In genomic region chr1:195763907-195764183, GRCh38 we compare ENCODE assay signal across 27 cellular contexts.
DNase-seq lines count a peak whose midpoint lies in the region; ATAC-seq and TF ChIP-seq lines count a peak whose summit lies in the region.
"Had no signal": no experiment of that assay in that cellular context is flagged by ENCODE, and none has a peak within 500 bp of the region (broad histone marks: within the 10 kb centered on the region; RNA-seq: fewer than 3 reads in every experiment).

No MANE protein-coding gene starts in this region.

- no TSS peak for BruUV-seq in IMR-90 (replicated peaks; lab: Mats Ljungman, UMichigan)

- H3K79me2 ChIP-seq in mesendoderm (ENCODE audit: control insufficient read depth, insufficient read depth, low read length) (no peaks in the 10 kb centered on the region), H9 (ENCODE audit: insufficient read depth, low read length) (no peaks in the 10 kb centered on the region)
- H3K79me2 ChIP-seq: parathyroid adenoma had no signal

- H4K5ac ChIP-seq in IMR-90 (ENCODE audit: low read depth, low read length) (no peak overlapping the region), mesendoderm (ENCODE audit: low read length) (no peak overlapping the region), H9 (ENCODE audit: insufficient read length, low read depth, low read length) (no peak overlapping the region)

- POLR2A ChIA-PET in IMR-90 (lab: Charles Lee; ENCODE audit: unreplicated experiment) = no interaction called here

- H3K9ac ChIP-seq in IMR-90 (ENCODE audit: low read depth, low read length) (no peak overlapping the region), mesendoderm (ENCODE audit: low read length) (no peak overlapping the region), H9 (ENCODE audit: extremely low read depth, insufficient read length, low read length) (no peak overlapping the region)
- H3K9ac ChIP-seq: parathyroid adenoma had no signal

- no peak for TF ChIP-seq RAD21 in IMR-90 (IDR thresholded peaks at IDR 0.05; ENCODE audit: low read length)

- H3K23me2 ChIP-seq in H9 (ENCODE audit: insufficient read length, low read depth, low read length, poor library complexity, severe bottlenecking) = no peaks in the 10 kb centered on the region

- no peak overlapping the region for H4K91ac ChIP-seq in IMR-90 (ENCODE audit: insufficient read depth, low read depth, low read length)
- no peak overlapping the region for H4K91ac ChIP-seq in H9 (ENCODE audit: insufficient read length, low read depth, low read length)

- peak; percentile 65 for DNase-seq in NCI-H1092 treated with DMSO at 0.1 percent for 48 hours (lab: John Stamatoyannopoulos, UW)
- no peak for DNase-seq in NCI-H1092 (lab: John Stamatoyannopoulos, UW)
- peak; percentile 0 for DNase-seq in IMR-90
- DNase-seq in UCSD-AML1 (lab: John Stamatoyannopoulos, UW; ENCODE audit: unreplicated experiment) = peak; percentile 4
- peak; percentile 26 for DNase-seq in mesendoderm
- DNase-seq in H9 = no peak
- DNase-seq: activated CD4-positive, alpha-beta memory T cell treated with anti-CD3 and anti-CD28 coated beads for 36 hours; activated CD4-positive, alpha-beta T cell treated with anti-CD3 and anti-CD28 coated beads for 1 hour; activated naive CD4-positive, alpha-beta T cell; activated naive CD8-positive, alpha-beta T cell treated with anti-CD3 and anti-CD28 coated beads, Interleukin-2, amount 50 U/mL, for 24 hours; CD4-positive, alpha-beta memory T cell; cortex of kidney; effector memory CD8-positive, alpha-beta T cell; EL; erythroblast; H7; mesenchymal stem cell; retina; stimulated activated naive CD4-positive, alpha-beta T cell; upper lobe of right lung had no signal

- no peaks in the 10 kb centered on the region for H3K79me1 ChIP-seq in IMR-90 (ENCODE audit: low read depth in 1 of 2, low read length in 2 of 2)
- no peaks in the 10 kb centered on the region for H3K79me1 ChIP-seq in mesendoderm (ENCODE audit: low read length)
- H3K79me1 ChIP-seq in H9 (ENCODE audit: insufficient read depth, low read depth, low read length, poor library complexity, severe bottlenecking) = no peaks in the 10 kb centered on the region

- H3K18ac ChIP-seq in IMR-90 (ENCODE audit: low read depth, low read length) = no peak overlapping the region
- H3K18ac ChIP-seq in mesendoderm (ENCODE audit: low read length) = no peak overlapping the region
- H3K18ac ChIP-seq in H9 (ENCODE audit: insufficient read length, low read depth, low read length) = no peak overlapping the region

- H3K4me1 Mint-ChIP-seq in H9 = no peaks in the 10 kb centered on the region
- H3K4me1 Mint-ChIP-seq: activated naive CD8-positive, alpha-beta T cell treated with anti-CD3 and anti-CD28 coated beads, Interleukin-2, amount 50 U/mL, for 24 hours; CD4-positive, alpha-beta memory T cell had no signal

- H2BK12ac ChIP-seq in H9 (ENCODE audit: insufficient read length, low read depth, low read length) = no peak overlapping the region

- H4K8ac ChIP-seq in IMR-90 (ENCODE audit: low read depth in 2 of 2, low read length in 2 of 2) (no peak overlapping the region), mesendoderm (ENCODE audit: low read depth, low read length) (no peak overlapping the region), H9 (replicated peaks; ENCODE audit: insufficient read length, low read depth, low read length) (no peak overlapping the region)

- H2AK5ac ChIP-seq in IMR-90 (ENCODE audit: low read depth, low read length) = no peak overlapping the region
- H2AK5ac ChIP-seq in mesendoderm (ENCODE audit: low read length) = no peak overlapping the region
- no peak overlapping the region for H2AK5ac ChIP-seq in H9 (ENCODE audit: insufficient read length, low read length)

- H2BK15ac ChIP-seq in IMR-90 (ENCODE audit: low read depth, low read length) = no peak overlapping the region
- H2BK15ac ChIP-seq in mesendoderm (replicated peaks; ENCODE audit: low read depth) = no peak overlapping the region
- H2BK15ac ChIP-seq in H9 (ENCODE audit: low read depth, low read length) = no peak overlapping the region

- H3K27me3 ChIP-seq in IMR-90 (ENCODE audit: control insufficient read depth, insufficient read depth, low read length) = no peaks in the 10 kb centered on the region
- no peaks in the 10 kb centered on the region for H3K27me3 ChIP-seq in mesendoderm (ENCODE audit: insufficient read depth, low read length, poor library complexity)
- H3K27me3 ChIP-seq in H9 (ENCODE audit: insufficient read depth, low read length) = no peaks in the 10 kb centered on the region
- H3K27me3 ChIP-seq: left lung, suprapubic skin, upper lobe of right lung had no signal

- H3K4me1 ChIP-seq in IMR-90 (ENCODE audit: control insufficient read depth, insufficient read depth, low read length) (no peaks in the 10 kb centered on the region), mesendoderm (ENCODE audit: control insufficient read depth, low read depth, low read length) (no peaks in the 10 kb centered on the region), H9 (ENCODE audit: insufficient read depth, low read length) (no peaks in the 10 kb centered on the region)
- H3K4me1 ChIP-seq: left lung, parathyroid adenoma, suprapubic skin, upper lobe of right lung had no signal

- H2BK5ac ChIP-seq in IMR-90 (ENCODE audit: low read depth, low read length, poor library complexity, severe bottlenecking) = no peak overlapping the region
- no peak overlapping the region for H2BK5ac ChIP-seq in mesendoderm (ENCODE audit: low read length)
- no peak overlapping the region for H2BK5ac ChIP-seq in H9 (ENCODE audit: insufficient read length, low read length)

- H3K36me3 ChIP-seq in IMR-90 (ENCODE audit: control insufficient read depth, insufficient read depth, low read length) = no peaks in the 10 kb centered on the region
- H3K36me3 ChIP-seq in mesendoderm (ENCODE audit: control insufficient read depth, insufficient read depth, low read length) = no peaks in the 10 kb centered on the region
- H3K36me3 ChIP-seq: left lung, suprapubic skin, upper lobe of right lung had no signal

- H3K9me3 Mint-ChIP-seq in H9 = no peaks in the 10 kb centered on the region
- H3K9me3 Mint-ChIP-seq: activated CD4-positive, alpha-beta memory T cell treated with anti-CD3 and anti-CD28 coated beads for 36 hours; activated naive CD8-positive, alpha-beta T cell treated with anti-CD3 and anti-CD28 coated beads, Interleukin-2, amount 50 U/mL, for 24 hours; CD4-positive, alpha-beta memory T cell; effector memory CD8-positive, alpha-beta T cell had no signal

- ATAC-seq in IMR-90 (ENCODE audit: low read depth) (no peak), HG03139 (IDR thresholded peaks at IDR 0.05; ENCODE audit: unreplicated experiment) (no peak), HG03045 (IDR thresholded peaks at IDR 0.05; ENCODE audit: unreplicated experiment) (no peak)
- ATAC-seq: activated naive CD8-positive, alpha-beta T cell treated with anti-CD3 and anti-CD28 coated beads, Interleukin-2, amount 50 U/mL, for 24 hours; effector memory CD8-positive, alpha-beta T cell; left lung; upper lobe of right lung had no signal

- H3K4me3 ChIP-seq in IMR-90 (ENCODE audit: insufficient read depth, low read depth, low read length) (no peak overlapping the region), mesendoderm (ENCODE audit: low read length) (no peak overlapping the region)
- H3K4me3 ChIP-seq: left lung, skin epidermis, suprapubic skin, upper lobe of right lung had no signal

- no peak overlapping the region for H3K4ac ChIP-seq in IMR-90 (ENCODE audit: low read depth, low read length)
- H3K4ac ChIP-seq in mesendoderm (ENCODE audit: low read depth, low read length) = no peak overlapping the region
- no peak overlapping the region for H3K4ac ChIP-seq in H9 (ENCODE audit: low read depth, low read length)

- H3K56ac ChIP-seq in IMR-90 (ENCODE audit: extremely low read depth, insufficient read depth, low read length) (no peak overlapping the region), mesendoderm (ENCODE audit: low read length) (no peak overlapping the region), H9 (ENCODE audit: insufficient read length, low read depth, low read length) (no peak overlapping the region)

- H3K9me3 ChIP-seq in IMR-90 (ENCODE audit: control insufficient read depth, insufficient read depth, low read length) (no peaks in the 10 kb centered on the region), H9 (ENCODE audit: control insufficient read depth, low read depth, low read length) (no peaks in the 10 kb centered on the region)
- H3K9me3 ChIP-seq: left lung, suprapubic skin, upper lobe of right lung had no signal

- no peaks in the 10 kb centered on the region for H3K9me1 ChIP-seq in IMR-90 (ENCODE audit: insufficient read depth, low read length)

- H2BK20ac ChIP-seq in IMR-90 (ENCODE audit: low read depth, low read length) (no peak overlapping the region), H9 (ENCODE audit: low read depth, low read length, poor library complexity, severe bottlenecking) (no peak overlapping the region)

- H4K20me1 ChIP-seq in IMR-90 (ENCODE audit: insufficient read depth, low read length) (no peaks in the 10 kb centered on the region), H9 (ENCODE audit: control insufficient read depth, insufficient read depth, insufficient read length) (no peaks in the 10 kb centered on the region)

- no peak for TF ChIP-seq POLR2A in IMR-90 (IDR thresholded peaks at IDR 0.05; ENCODE audit: low read depth, low read length)

- no peaks in the 10 kb centered on the region for H3K36me3 Mint-ChIP-seq in H9 (ENCODE audit: insufficient read depth in 1 of 3, low read depth in 3 of 3)
- H3K36me3 Mint-ChIP-seq: activated CD4-positive, alpha-beta memory T cell treated with anti-CD3 and anti-CD28 coated beads for 36 hours; CD4-positive, alpha-beta memory T cell had no signal

- no peak overlapping the region for H2BK120ac ChIP-seq in IMR-90 (ENCODE audit: low read depth, low read length)
- no peak overlapping the region for H2BK120ac ChIP-seq in mesendoderm (ENCODE audit: low read depth, low read length)
- H2BK120ac ChIP-seq in H9 (ENCODE audit: low read depth, low read length, poor library complexity, severe bottlenecking) = no peak overlapping the region

- no peak overlapping the region for H3K14ac ChIP-seq in IMR-90 (replicated peaks; ENCODE audit: low read depth, low read length)
- H3K14ac ChIP-seq in H9 (ENCODE audit: insufficient read depth, low read length) = no peak overlapping the region

- TF ChIP-seq CTCF in IMR-90 (conservative IDR thresholded peaks at IDR 0.05; ENCODE audit: low read depth, low read length) (no peak), H9 (conservative IDR thresholded peaks at IDR 0.05) (no peak)

- H3K27ac Mint-ChIP-seq in H9 = no peak overlapping the region
- H3K27ac Mint-ChIP-seq: activated CD4-positive, alpha-beta memory T cell treated with anti-CD3 and anti-CD28 coated beads for 36 hours; activated naive CD8-positive, alpha-beta T cell treated with anti-CD3 and anti-CD28 coated beads, Interleukin-2, amount 50 U/mL, for 24 hours; CD4-positive, alpha-beta memory T cell; effector memory CD8-positive, alpha-beta T cell had no signal

- H3K23ac ChIP-seq in IMR-90 (ENCODE audit: low read depth, low read length) (no peak overlapping the region), mesendoderm (ENCODE audit: low read length) (no peak overlapping the region), H9 (ENCODE audit: insufficient read length, low read depth, low read length) (no peak overlapping the region)

- H3T11ph ChIP-seq in H9 (ENCODE audit: low read length) = no peak overlapping the region

- no peaks in the 10 kb centered on the region for H3K27me3 Mint-ChIP-seq in H9 (ENCODE audit: low read depth)
- H3K27me3 Mint-ChIP-seq: activated CD4-positive, alpha-beta memory T cell treated with anti-CD3 and anti-CD28 coated beads for 36 hours; activated naive CD8-positive, alpha-beta T cell treated with anti-CD3 and anti-CD28 coated beads, Interleukin-2, amount 50 U/mL, for 24 hours; CD4-positive, alpha-beta memory T cell; effector memory CD8-positive, alpha-beta T cell had no signal

- dilution Hi-C loops in IMR-90 (cut with HindIII; ENCODE audit: low sequenced_read_pairs, unreplicated experiment) = no loop called here

- no peak overlapping the region for H3K27ac ChIP-seq in IMR-90 (ENCODE audit: insufficient read depth, low read length)
- no peak overlapping the region for H3K27ac ChIP-seq in mesendoderm (ENCODE audit: low read depth, low read length)
- no peak overlapping the region for H3K27ac ChIP-seq in H9 (ENCODE audit: insufficient read length, low read depth, low read length)
- H3K27ac ChIP-seq: 22Rv1, left lung, parathyroid adenoma, skin epidermis, suprapubic skin, upper lobe of right lung had no signal

- intact Hi-C loops in IMR-90 (cut with micrococcal nuclease) = no loop called here

- no peak overlapping the region for H3K4me3 Mint-ChIP-seq in H9
- H3K4me3 Mint-ChIP-seq: activated CD4-positive, alpha-beta memory T cell treated with anti-CD3 and anti-CD28 coated beads for 36 hours; activated naive CD8-positive, alpha-beta T cell treated with anti-CD3 and anti-CD28 coated beads, Interleukin-2, amount 50 U/mL, for 24 hours; CD4-positive, alpha-beta memory T cell; effector memory CD8-positive, alpha-beta T cell had no signal

- WGBS in IMR-90 (ENCODE audit: extremely low coverage in 2 of 2, insufficient read length in 1 of 2), 2 experiments = no CpG with 5 or more reads among the region's 3 CpGs
- WGBS in mesendoderm (ENCODE audit: extremely low coverage, insufficient coverage, low lambda C conversion rate) = no CpG with 5 or more reads among the region's 3 CpGs
- no CpG with 5 or more reads among the region's 3 CpGs for WGBS in H9 (ENCODE audit: extremely low coverage, insufficient read length, low lambda C conversion rate)

- in situ Hi-C loops in IMR-90 (cut with MboI; ENCODE audit: low sequenced_read_pairs) = no loop called here

- CTCF ChIA-PET in IMR-90 (lab: Yijun Ruan, JAX) = interaction anchor here (0.9 kb wide), 1 partner anchor 14 kb away, joined by 4 read pairs; no protein-coding TSS in a partner anchor

- no peak overlapping the region for H2AK9ac ChIP-seq in IMR-90 (replicated peaks; ENCODE audit: low read depth, low read length, poor library complexity)

- H2AFZ ChIP-seq in IMR-90 (replicated peaks; ENCODE audit: low read length, poor library complexity) (peak overlapping the region; percentile 51), H9 (ENCODE audit: low read length) (no peak overlapping the region)
- H2AFZ ChIP-seq: parathyroid adenoma had no signal

- H3K4me2 ChIP-seq in IMR-90 (ENCODE audit: low read depth, low read length) = no peak overlapping the region
- H3K4me2 ChIP-seq in mesendoderm (ENCODE audit: low read length) = no peak overlapping the region
- H3K4me2 ChIP-seq in H9 (ENCODE audit: insufficient read depth, insufficient read length, low read length) = no peak overlapping the region

Comparison
In these comparisons a context has a peak if more than half of its experiments do, and no peak if none do; other contexts are left out.
1. DNase-seq: peak in NCI-H1092 treated with DMSO at 0.1 percent for 48 hours (single experiment), IMR-90 (single experiment), UCSD-AML1 (single experiment) and mesendoderm (single experiment); none in NCI-H1092 (single experiment) and H9 (single experiment).